Comparison of ENCODE assay signal across 31 cellular contexts in the genomic region with DNA sequence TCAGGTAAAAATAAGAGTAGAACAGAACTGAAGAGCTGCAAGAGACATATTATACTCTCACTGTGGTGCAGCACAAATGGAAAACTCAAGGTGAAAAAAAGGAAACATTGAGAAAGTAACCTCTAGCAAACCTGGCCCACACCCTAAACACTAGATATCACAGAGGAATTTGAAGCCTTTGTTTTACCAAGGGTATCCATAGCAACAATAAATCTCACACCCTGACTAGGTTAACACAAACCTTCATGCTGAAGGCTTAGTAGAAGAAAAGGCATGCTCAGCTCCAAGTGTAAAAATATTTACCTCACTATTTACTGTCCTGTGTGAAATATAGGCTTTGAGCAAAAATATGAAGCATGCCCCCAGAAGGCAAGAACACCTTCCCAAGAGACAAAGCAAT.
"Had no signal": no experiment of that assay in that cellular context is flagged by ENCODE, and none has a peak within 500 bp of the region (broad histone marks: within the 10 kb centered on the region; RNA-seq: fewer than 3 reads in every experiment).

No MANE protein-coding gene starts in this region.

- H3K27ac Mint-ChIP-seq: activated B cell treated with CpG ODN at 0.5 μM for 24 hours; activated CD4-positive, alpha-beta T cell treated with anti-CD3 and anti-CD28 coated beads, Interleukin-2, amount 10 ng/mL, durations not matched to agents 24 days and 14 days; activated CD8-positive, alpha-beta memory T cell treated with anti-CD3 and anti-CD28 coated beads, Interleukin-2, amount 10 ng/mL, durations not matched to agents 7 days and 5 days; activated naive CD4-positive, alpha-beta T cell treated with anti-CD3 and anti-CD28 coated beads, Interleukin-2, amount 50 U/mL, for 24 hours; activated T-cell treated with anti-CD3 and anti-CD28 coated beads, Interleukin-2, amount 50 U/mL, for 24 hours; activated T-helper 1 cell treated with anti-CD3 and anti-CD28 coated beads, Interleukin-12 subunit alpha, Interleukin-12 subunit beta, Interleukin-2, Interleukin-4 antibody, amounts not matched to agents 30 ng/mL and 10 ng/mL and 1 ng/mL, durations not matched to agents 14 hours and 24 hours and 36 hours; IgD-negative memory B cell; T-helper 1 cell treated with Interleukin-12 subunit alpha and Interleukin-12 subunit beta and Interleukin-4 antibody, amounts not matched to agents 30 μg/mL and 1 μg/mL, for 36 hours had no signal

- H3K36me3 Mint-ChIP-seq: activated CD8-positive, alpha-beta memory T cell treated with anti-CD3 and anti-CD28 coated beads, Interleukin-2, amount 10 ng/mL, durations not matched to agents 7 days and 5 days; IgD-negative memory B cell had no signal

- H3K4me1 Mint-ChIP-seq: activated B cell treated with CpG ODN at 0.5 μM for 24 hours; activated CD4-positive, alpha-beta T cell treated with anti-CD3 and anti-CD28 coated beads, Interleukin-2, amount 10 ng/mL, durations not matched to agents 24 days and 14 days; activated CD8-positive, alpha-beta memory T cell treated with anti-CD3 and anti-CD28 coated beads, Interleukin-2, amount 10 ng/mL, durations not matched to agents 7 days and 5 days; activated naive CD4-positive, alpha-beta T cell treated with anti-CD3 and anti-CD28 coated beads, Interleukin-2, amount 50 U/mL, for 24 hours; IgD-negative memory B cell had no signal

- ATAC-seq: activated CD8-positive, alpha-beta memory T cell treated with anti-CD3 and anti-CD28 coated beads, Interleukin-2, amount 10 ng/mL, durations not matched to agents 7 days and 5 days; body of pancreas; SK-N-SH treated with all-trans-retinoic acid at 6 μM for 48 hours had no signal

- H3K27ac ChIP-seq: body of pancreas, Peyer's patch, SJSA1 had no signal

- H3K4me1 ChIP-seq: body of pancreas, Peyer's patch, SJSA1 had no signal

- H3K9me3 Mint-ChIP-seq: activated B cell treated with CpG ODN at 0.5 μM for 24 hours; activated CD4-positive, alpha-beta T cell treated with anti-CD3 and anti-CD28 coated beads, Interleukin-2, amount 10 ng/mL, durations not matched to agents 24 days and 14 days; activated naive CD4-positive, alpha-beta T cell treated with anti-CD3 and anti-CD28 coated beads, Interleukin-2, amount 50 U/mL, for 24 hours; activated T-cell treated with anti-CD3 and anti-CD28 coated beads, Interleukin-2, amount 50 U/mL, for 24 hours; activated T-helper 1 cell treated with anti-CD3 and anti-CD28 coated beads, Interleukin-12 subunit alpha, Interleukin-12 subunit beta, Interleukin-2, Interleukin-4 antibody, amounts not matched to agents 30 ng/mL and 10 ng/mL and 1 ng/mL, durations not matched to agents 14 hours and 24 hours and 36 hours; T-helper 1 cell treated with Interleukin-12 subunit alpha and Interleukin-12 subunit beta and Interleukin-4 antibody, amounts not matched to agents 30 μg/mL and 1 μg/mL, for 36 hours had no signal

- FAIRE-seq: bronchial epithelial cell had no signal

- H3K27me3 ChIP-seq: body of pancreas, Peyer's patch, SJSA1 had no signal

- H3K4me3 ChIP-seq: body of pancreas, Peyer's patch, SJSA1 had no signal

- DNase-seq: activated B cell treated with CpG ODN at 0.5 μM for 24 hours; activated CD4-positive, alpha-beta T cell treated with anti-CD3 and anti-CD28 coated beads for 1 hour; activated CD4-positive, alpha-beta T cell treated with anti-CD3 and anti-CD28 coated beads, Interleukin-2, amount 10 ng/mL, durations not matched to agents 24 days and 14 days; activated CD4-positive, alpha-beta T cell treated with anti-CD3 and anti-CD28 coated beads, Interleukin-2, amount 50 U/mL, for 48 hours; activated CD8-positive, alpha-beta memory T cell treated with anti-CD3 and anti-CD28 coated beads, Interleukin-2, amount 10 ng/mL, durations not matched to agents 7 days and 5 days; activated effector memory CD4-positive, alpha-beta T cell treated with Interleukin-2 at 50 U/mL for 16 hours; activated naive CD4-positive, alpha-beta T cell; activated T-cell treated with anti-CD3 and anti-CD28 coated beads, Interleukin-2, amount 50 U/mL, for 24 hours; aorta; body of pancreas; KG1; NCI-H1092; NCI-H1417 treated with DMSO at 0.1 percent for 48 hours; NCI-H1694; NCI-H2029; NCI-H2107; NCI-H2171 treated with DMSO at 0.1 percent for 48 hours; NCI-H345; NCI-H510A treated with DMSO at 0.1 percent for 48 hours; NCI-H69; NK-92 treated with Interleukin-12 subunit alpha and Interleukin-12 subunit beta, amount 100 ng/mL, for 24 hours; OCI-M1; Peyer's patch; SHP77 had no signal

- H3K27me3 Mint-ChIP-seq: activated B cell treated with CpG ODN at 0.5 μM for 24 hours; activated CD8-positive, alpha-beta memory T cell treated with anti-CD3 and anti-CD28 coated beads, Interleukin-2, amount 10 ng/mL, durations not matched to agents 7 days and 5 days; activated naive CD4-positive, alpha-beta T cell treated with anti-CD3 and anti-CD28 coated beads, Interleukin-2, amount 50 U/mL, for 24 hours had no signal

- H3K4me3 Mint-ChIP-seq: activated B cell treated with CpG ODN at 0.5 μM for 24 hours; activated CD4-positive, alpha-beta T cell treated with anti-CD3 and anti-CD28 coated beads, Interleukin-2, amount 10 ng/mL, durations not matched to agents 24 days and 14 days; activated CD8-positive, alpha-beta memory T cell treated with anti-CD3 and anti-CD28 coated beads, Interleukin-2, amount 10 ng/mL, durations not matched to agents 7 days and 5 days; activated naive CD4-positive, alpha-beta T cell treated with anti-CD3 and anti-CD28 coated beads, Interleukin-2, amount 50 U/mL, for 24 hours; activated T-cell treated with anti-CD3 and anti-CD28 coated beads, Interleukin-2, amount 50 U/mL, for 24 hours; activated T-helper 1 cell treated with anti-CD3 and anti-CD28 coated beads, Interleukin-12 subunit alpha, Interleukin-12 subunit beta, Interleukin-2, Interleukin-4 antibody, amounts not matched to agents 30 ng/mL and 10 ng/mL and 1 ng/mL, durations not matched to agents 14 hours and 24 hours and 36 hours; IgD-negative memory B cell; T-helper 1 cell treated with Interleukin-12 subunit alpha and Interleukin-12 subunit beta and Interleukin-4 antibody, amounts not matched to agents 30 μg/mL and 1 μg/mL, for 36 hours had no signal

- H3K9me3 ChIP-seq: body of pancreas, Peyer's patch, SJSA1 had no signal

- H3K36me3 ChIP-seq: Peyer's patch, SJSA1 had no signal
